In the genomic region with DNA sequence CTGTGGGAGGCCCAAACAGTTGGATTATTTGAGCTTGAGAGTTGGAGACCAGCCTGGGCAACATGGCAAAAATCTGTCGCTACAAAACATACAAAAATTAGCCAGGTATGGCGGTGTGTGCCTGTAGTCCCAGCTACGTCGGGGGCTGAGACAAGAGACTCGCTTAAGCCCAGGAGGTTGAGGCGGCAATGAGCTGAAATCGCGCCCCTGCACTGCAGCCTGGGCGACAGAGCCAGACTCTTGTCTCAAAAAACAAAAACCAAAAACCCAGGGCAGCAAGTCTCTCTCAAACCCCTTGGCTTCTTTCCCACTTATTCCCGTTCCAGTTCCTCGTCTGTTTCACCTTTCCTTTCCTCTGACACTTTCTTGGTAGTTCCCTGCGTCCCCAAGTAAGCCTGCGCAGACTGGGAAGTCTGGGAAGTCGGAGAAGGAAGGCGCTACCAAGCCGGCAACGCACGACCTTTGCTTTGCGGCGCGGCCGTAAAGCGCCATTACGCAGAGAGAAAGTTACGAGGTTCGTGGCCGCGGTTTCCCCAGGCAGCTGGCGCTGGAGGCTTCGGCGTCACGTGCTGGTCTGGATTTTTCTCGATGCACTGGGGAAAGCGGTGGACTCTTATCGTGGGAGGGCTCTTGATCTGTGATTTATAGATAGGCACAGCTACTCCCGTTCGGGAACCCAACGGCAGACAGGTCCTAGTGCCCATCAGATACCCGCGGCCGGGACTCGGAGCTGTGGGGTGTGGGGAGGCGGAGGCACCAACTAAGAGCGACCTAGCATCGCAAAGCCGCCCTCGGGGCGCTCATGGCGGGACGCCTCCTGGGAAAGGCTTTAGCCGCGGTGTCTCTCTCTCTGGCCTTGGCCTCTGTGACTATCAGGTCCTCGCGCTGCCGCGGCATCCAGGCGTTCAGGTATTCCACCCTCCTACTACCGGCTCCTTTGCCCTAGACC, we compare ENCODE assay signal across 8 cellular contexts. TPM values are rescaled to one million over a fixed set of nuclear protein-coding genes. Genes with fewer than 3 reads are reported as not detected.
DNase-seq lines count a peak whose midpoint lies in the region; ATAC-seq and TF ChIP-seq lines count a peak whose summit lies in the region.

A gene with protein sequence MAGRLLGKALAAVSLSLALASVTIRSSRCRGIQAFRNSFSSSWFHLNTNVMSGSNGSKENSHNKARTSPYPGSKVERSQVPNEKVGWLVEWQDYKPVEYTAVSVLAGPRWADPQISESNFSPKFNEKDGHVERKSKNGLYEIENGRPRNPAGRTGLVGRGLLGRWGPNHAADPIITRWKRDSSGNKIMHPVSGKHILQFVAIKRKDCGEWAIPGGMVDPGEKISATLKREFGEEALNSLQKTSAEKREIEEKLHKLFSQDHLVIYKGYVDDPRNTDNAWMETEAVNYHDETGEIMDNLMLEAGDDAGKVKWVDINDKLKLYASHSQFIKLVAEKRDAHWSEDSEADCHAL (plus strand): TSS at position 470 of the 949 bp plus-strand sequence. CDS start 333 bp downstream, at position 803.

- peak within 1 kb of the TSS; percentile 95 for H3K4me3 Mint-ChIP-seq in GM23338
- H3K4me3 Mint-ChIP-seq in naive thymus-derived CD4-positive, alpha-beta T cell = peak within 1 kb of the TSS; percentile 94 to 100 (median 98)
- peak within 1 kb of the TSS; percentile 97 to 99 for H3K4me3 Mint-ChIP-seq in stimulated activated naive B cell treated with anti-CD40 and anti-IgM and Interleukin-4, amounts not matched to agents 10 μg/mL and 1 μg/mL and 100 μg/mL, for 72 hours

- POLR2A ChIA-PET in naive thymus-derived CD4-positive, alpha-beta T cell (lab: Charles Lee) = interaction anchor here (0.7 to 4.8 kb wide), 13 partner anchors 29 to 862 kb away, joined by 3 to 53 read pairs (median 4); a partner anchor contains a TSS

- H3K36me3 ChIP-seq in GM23338 (ENCODE audit: insufficient read depth) = no peaks in the 10 kb centered on the region
- H3K36me3 ChIP-seq in naive thymus-derived CD4-positive, alpha-beta T cell (ENCODE audit: control insufficient read depth in 2 of 3, insufficient read depth in 3 of 3, low read length in 3 of 3) = peaks cover 0 to 7% (median 0%) of the 10 kb centered on the region in 3 experiments

- H3K4me1 Mint-ChIP-seq in GM23338 = peaks cover 32% of the 10 kb centered on the region
- peaks cover 14 to 59% (median 48%) of the 10 kb centered on the region in 7 donors for H3K4me1 Mint-ChIP-seq in naive thymus-derived CD4-positive, alpha-beta T cell
- peaks cover 5 to 26% of the 10 kb centered on the region in 2 donors for H3K4me1 Mint-ChIP-seq in stimulated activated naive B cell treated with anti-CD40 and anti-IgM and Interleukin-4, amounts not matched to agents 10 μg/mL and 1 μg/mL and 100 μg/mL, for 72 hours

- intact Hi-C loops in naive thymus-derived CD4-positive, alpha-beta T cell (cut with micrococcal nuclease) = loop anchor here (1.0 to 10.0 kb wide), 14 partner anchors 16 to 1875 kb away; a partner anchor contains a TSS

- ATAC-seq in GM23338 = peak; percentile 87
- ATAC-seq in naive thymus-derived CD4-positive, alpha-beta T cell = peak; percentile 92
- ATAC-seq in stimulated activated naive B cell treated with anti-CD40 and anti-IgM and Interleukin-4, amounts not matched to agents 10 μg/mL and 1 μg/mL and 100 μg/mL, for 72 hours (replicated peaks) = peak; percentile 92 to 93

- no peaks in the 10 kb centered on the region for H3K9me3 ChIP-seq in naive thymus-derived CD4-positive, alpha-beta T cell (ENCODE audit: control insufficient read depth in 2 of 3, low read length in 3 of 3)

- H3K27me3 ChIP-seq in GM23338 (ENCODE audit: insufficient read depth) = no peaks in the 10 kb centered on the region
- H3K27me3 ChIP-seq in naive thymus-derived CD4-positive, alpha-beta T cell (ENCODE audit: control insufficient read depth in 2 of 2, insufficient read depth in 2 of 2, low read length in 2 of 2) = no peaks in the 10 kb centered on the region

- H3K79me2 ChIP-seq in GM23338 (replicated peaks; ENCODE audit: insufficient read depth) = peaks cover 47% of the 10 kb centered on the region

- 0 out of 2 replicates have a peak, but pooled peaks cover 3% of the 10 kb centered on the region for H4K20me1 ChIP-seq in GM23338 (replicated peaks; ENCODE audit: insufficient read depth)

- H3K9me3 Mint-ChIP-seq in GM23338 = peaks cover 14% of the 10 kb centered on the region
- peaks cover 0 to 2% (median 0%) of the 10 kb centered on the region in 11 donors for H3K9me3 Mint-ChIP-seq in naive thymus-derived CD4-positive, alpha-beta T cell
- no peaks in the 10 kb centered on the region for H3K9me3 Mint-ChIP-seq in stimulated activated naive B cell treated with anti-CD40 and anti-IgM and Interleukin-4, amounts not matched to agents 10 μg/mL and 1 μg/mL and 100 μg/mL, for 72 hours

- H3F3A ChIP-seq in GM23338 (replicated peaks; ENCODE audit: low read depth) = 0 out of 2 replicates have a peak, but pooled peaks cover 3% of the 10 kb centered on the region

- peaks cover 24% of the 10 kb centered on the region for H3K4me1 ChIP-seq in GM23338 (ENCODE audit: insufficient read depth)
- peaks cover 17% of the 10 kb centered on the region in 2 donors for H3K4me1 ChIP-seq in naive thymus-derived CD4-positive, alpha-beta T cell (ENCODE audit: control insufficient read depth in 2 of 2, insufficient read depth in 2 of 2, low read length in 2 of 2)

- peak within 1 kb of the TSS; percentile 92 for H3K4me2 ChIP-seq in GM23338

- H3K9me2 ChIP-seq in GM23338 (ENCODE audit: insufficient read depth) = 0 out of 2 replicates have a peak, but pooled peaks cover under 1% of the 10 kb centered on the region

- H2AFZ ChIP-seq in GM23338 = peak within 1 kb of the TSS; percentile 82

- no peak for TF ChIP-seq CTCF in GM23338 (conservative IDR thresholded peaks at IDR 0.05; ENCODE audit: low read depth in 2 of 2)

- H3K4me3 ChIP-seq in GM23338 = peak within 1 kb of the TSS; percentile 78
- peak within 1 kb of the TSS; percentile 96 for H3K4me3 ChIP-seq in naive thymus-derived CD4-positive, alpha-beta T cell (ENCODE audit: low read length)

- H3K27ac ChIP-seq in GM23338 (ENCODE audit: low read depth) = peak within 1 kb of the TSS; percentile 86
- H3K27ac ChIP-seq in naive thymus-derived CD4-positive, alpha-beta T cell (ENCODE audit: low read depth, low read length) = peak within 1 kb of the TSS; percentile 85

- DNase-seq in EH (ENCODE audit: low read depth) (peak; percentile 96), GM23338 (ENCODE audit: low spot score) (peak; percentile 97), LHCN-M2 (ENCODE audit: low read depth) (peak; percentile 97), RPMI8226 (peak; percentile 88), fibroblast of gingiva (ENCODE audit: low read depth) (peak; percentile 96)
- peak; percentile 63 to 71 for DNase-seq in activated T-helper 1 cell treated with anti-CD3 and anti-CD28 coated beads, Interleukin-2, amount 50 U/mL, for 16 hours (ENCODE audit: low read depth in 1 of 2, low spot score in 1 of 2)
- DNase-seq in naive thymus-derived CD4-positive, alpha-beta T cell = peak; percentile 74 to 92 (median 89)
- peak; percentile 87 for DNase-seq in stimulated activated naive B cell treated with anti-CD40 and anti-IgM and Interleukin-4, amounts not matched to agents 10 μg/mL and 1 μg/mL and 100 μg/mL, for 72 hours

- peak within 1 kb of the TSS; percentile 99 for H3K27ac Mint-ChIP-seq in GM23338
- H3K27ac Mint-ChIP-seq in naive thymus-derived CD4-positive, alpha-beta T cell = peak within 1 kb of the TSS; percentile 97 to 100 (median 99)
- H3K27ac Mint-ChIP-seq in stimulated activated naive B cell treated with anti-CD40 and anti-IgM and Interleukin-4, amounts not matched to agents 10 μg/mL and 1 μg/mL and 100 μg/mL, for 72 hours = peak within 1 kb of the TSS; percentile 96

- H3K36me3 Mint-ChIP-seq in GM23338 (ENCODE audit: low read depth) = peaks cover 5% of the 10 kb centered on the region; the same call in 2 of the 3 replicates
- H3K36me3 Mint-ChIP-seq in naive thymus-derived CD4-positive, alpha-beta T cell = no peaks in the 10 kb centered on the region
- H3K36me3 Mint-ChIP-seq in stimulated activated naive B cell treated with anti-CD40 and anti-IgM and Interleukin-4, amounts not matched to agents 10 μg/mL and 1 μg/mL and 100 μg/mL, for 72 hours = peaks cover 0 to 2% of the 10 kb centered on the region in 2 donors

- H3K27me3 Mint-ChIP-seq in GM23338 (ENCODE audit: insufficient read depth, low read depth, poor library complexity) = peaks cover 4% of the 10 kb centered on the region
- no peaks in the 10 kb centered on the region for H3K27me3 Mint-ChIP-seq in naive thymus-derived CD4-positive, alpha-beta T cell
- H3K27me3 Mint-ChIP-seq in stimulated activated naive B cell treated with anti-CD40 and anti-IgM and Interleukin-4, amounts not matched to agents 10 μg/mL and 1 μg/mL and 100 μg/mL, for 72 hours = no peaks in the 10 kb centered on the region

- CTCF ChIA-PET in naive thymus-derived CD4-positive, alpha-beta T cell (lab: Charles Lee) = interaction anchor here (0.6 to 1.8 kb wide), 4 partner anchors 42 to 49 kb away, joined by 3 to 7 read pairs (median 4); no protein-coding TSS in a partner anchor

TF ChIP-seq in GM23338, 12 proteins besides CTCF, POLR2A, EP300 and RAD21 (continues in another document):
- TF ChIP-seq EZH2phosphoT487 (IDR thresholded peaks at IDR 0.05; ENCODE audit: unreplicated experiment) (no peak), ZNF331 (CRISPR knock-in tag; IDR thresholded peaks at IDR 0.05; ENCODE audit: low read depth) (no peak), ZNF114 (CRISPR knock-in tag; IDR thresholded peaks at IDR 0.05) (no peak), STAT1 (IDR thresholded peaks at IDR 0.05; ENCODE audit: unreplicated experiment) (no peak), NANOG (IDR thresholded peaks at IDR 0.05; ENCODE audit: borderline replicate concordance) (no peak)
- TF ChIP-seq, protein P1, sequence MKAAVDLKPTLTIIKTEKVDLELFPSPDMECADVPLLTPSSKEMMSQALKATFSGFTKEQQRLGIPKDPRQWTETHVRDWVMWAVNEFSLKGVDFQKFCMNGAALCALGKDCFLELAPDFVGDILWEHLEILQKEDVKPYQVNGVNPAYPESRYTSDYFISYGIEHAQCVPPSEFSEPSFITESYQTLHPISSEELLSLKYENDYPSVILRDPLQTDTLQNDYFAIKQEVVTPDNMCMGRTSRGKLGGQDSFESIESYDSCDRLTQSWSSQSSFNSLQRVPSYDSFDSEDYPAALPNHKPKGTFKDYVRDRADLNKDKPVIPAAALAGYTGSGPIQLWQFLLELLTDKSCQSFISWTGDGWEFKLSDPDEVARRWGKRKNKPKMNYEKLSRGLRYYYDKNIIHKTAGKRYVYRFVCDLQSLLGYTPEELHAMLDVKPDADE (IDR thresholded peaks at IDR 0.05) = no peak; the same call in none of the 2 replicates

RNA-seq across cellular contexts. Expression of the gene that starts here (rescaled TPM):
- total RNA-seq in GM23338 (2014; rRNA removed; shearing (Covaris generic)) = 13.6 and 22.9 TPM in 2 replicates
- polyA plus RNA-seq in GM23338 (2016; fragmentation: Nextera tagmentation; extraction: Ambion mirVana) = 35.2 and 43.4 TPM in 2 replicates
- 8.4 and 11.8 TPM in 2 replicates for total RNA-seq in LHCN-M2 (2014; rRNA removed)
- polyA plus RNA-seq in LHCN-M2 (2012) = 22.7 TPM
- total RNA-seq in naive thymus-derived CD4-positive, alpha-beta T cell = 10 to 100 TPM in 4 of 5 experiments, 1 to 10 TPM in 1; 9.7 to 18.1 (median 10.5) TPM
- 10 to 100 TPM; 21.1 to 22.8 TPM for polyA plus RNA-seq in naive thymus-derived CD4-positive, alpha-beta T cell

Comparison
In these comparisons a context has a peak if more than half of its experiments do, and no peak if none do; other contexts are left out.
1. Peak in every context shown above with its lines: DNase-seq, ATAC-seq, H3K4me3 ChIP-seq and H3K27ac ChIP-seq.